ENCODE assay signal across 8 cellular contexts in genomic region chr21:31781737-31782136, GRCh38. TPM values are rescaled to one million over a fixed set of nuclear protein-coding genes. Genes with fewer than 3 reads are reported as not detected.
DNase-seq lines count a peak whose midpoint lies in the region; ATAC-seq and TF ChIP-seq lines count a peak whose summit lies in the region.

No MANE protein-coding gene starts in this region.

- DNase-seq in AG20443 (ENCODE audit: low spot score) (peak; percentile 62), HFF-Myc (ENCODE audit: extremely low read depth, low read depth) (peak; percentile 37), SJCRH30 (peak; percentile 79 to 89), kidney glomerular epithelial cell (lab: John Stamatoyannopoulos, UW) (peak; percentile 1), SKM-1 (lab: John Stamatoyannopoulos, UW; ENCODE audit: unreplicated experiment) (no peak)
- DNase-seq in stimulated activated CD4-positive, alpha-beta T cell treated with anti-CD3 and anti-CD28 coated beads, Interleukin-4, amount 100 ng/mL, for 24 hours = no peak

- H3K9me3 ChIP-seq in SJCRH30 (replicated peaks) = no peaks in the 10 kb centered on the region

- no peak overlapping the region for H3K4me3 ChIP-seq in HFF-Myc (replicated peaks; ENCODE audit: low read depth, low read length)
- no peak overlapping the region for H3K4me3 ChIP-seq in SJCRH30

- H3K36me3 ChIP-seq in SJCRH30 = no peaks in the 10 kb centered on the region

- no peaks in the 10 kb centered on the region for H3K27me3 ChIP-seq in SJCRH30

- H3K27ac ChIP-seq in SJCRH30 = no peak overlapping the region

- ATAC-seq in GM18502 (IDR thresholded peaks at IDR 0.05; ENCODE audit: poor library complexity, unreplicated experiment) (no peak), HG03159 (IDR thresholded peaks at IDR 0.05; ENCODE audit: unreplicated experiment) (no peak)

- no peak for TF ChIP-seq CTCF in HFF-Myc (IDR thresholded peaks at IDR 0.05; ENCODE audit: low read depth, low read length, missing control alignments)

- H3K4me1 ChIP-seq in SJCRH30 = no peaks in the 10 kb centered on the region

RNA-seq across cellular contexts. Expression of gene SCAF4, which starts 49.8 kb away (rescaled TPM):
- 25.1 and 32.7 TPM in 2 replicates for total RNA-seq in SJCRH30 (2014; rRNA removed; shearing (Covaris generic))

Comparison
In these comparisons a context has a peak if more than half of its experiments do, and no peak if none do; other contexts are left out.
1. DNase-seq: peak in AG20443 (single experiment), HFF-Myc (single experiment), SJCRH30 (2 of 2) and kidney glomerular epithelial cell (single experiment); none in SKM-1 (single experiment) and stimulated activated CD4-positive, alpha-beta T cell treated with anti-CD3 and anti-CD28 coated beads, Interleukin-4, amount 100 ng/mL, for 24 hours (single experiment).